In the genomic region with DNA sequence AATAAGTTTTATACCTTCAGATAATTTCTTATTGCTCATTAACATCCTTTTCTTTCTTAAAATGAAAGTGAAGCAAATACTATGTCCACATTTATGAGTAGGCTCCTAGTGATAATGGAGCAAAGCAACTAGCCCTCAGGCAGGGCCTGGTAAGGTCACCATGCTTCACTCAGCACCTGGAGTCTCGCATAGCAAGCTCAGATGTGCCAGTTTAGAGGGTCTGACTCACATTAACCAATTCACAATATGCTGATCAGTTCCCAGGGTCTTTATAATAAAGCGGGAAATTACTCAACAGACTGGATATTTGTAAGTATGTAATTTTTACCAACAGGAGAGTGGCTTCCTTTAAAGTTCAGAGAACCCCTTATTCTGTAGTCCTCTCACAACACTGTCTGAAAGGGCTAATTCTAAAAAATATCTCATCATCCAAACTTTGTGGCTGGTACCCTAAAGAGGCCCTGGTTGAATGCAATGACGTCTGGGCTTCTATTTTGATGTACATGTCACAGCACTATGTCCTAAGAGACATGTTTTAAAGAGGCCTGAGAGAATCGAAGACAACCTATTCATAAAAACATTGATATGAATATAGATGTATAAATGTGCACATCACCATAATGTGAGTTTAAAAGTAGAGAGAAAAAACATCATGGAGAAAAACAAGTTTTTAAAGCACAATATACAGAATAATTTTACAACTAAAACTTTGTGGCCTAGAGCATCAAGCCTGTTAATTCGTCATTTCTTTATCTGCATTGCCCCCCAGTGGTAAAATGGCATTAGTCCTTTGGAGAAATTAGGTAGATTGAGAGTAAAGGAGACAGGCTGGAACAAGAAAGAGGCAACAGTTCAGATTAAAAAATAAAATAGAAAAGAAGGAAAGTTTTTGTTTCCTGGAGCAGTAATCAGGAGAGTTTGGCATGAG, we compare ENCODE assay signal across 9 cellular contexts. TPM values are rescaled to one million over a fixed set of nuclear protein-coding genes. Genes with fewer than 3 reads are reported as not detected.
DNase-seq lines count a peak whose midpoint lies in the region; ATAC-seq and TF ChIP-seq lines count a peak whose summit lies in the region.
"Had no signal": no experiment of that assay in that cellular context is flagged by ENCODE, and none has a peak within 500 bp of the region (broad histone marks: within the 10 kb centered on the region; RNA-seq: fewer than 3 reads in every experiment).

No MANE protein-coding gene starts in this region.

- peaks cover 0 to 15% (median 0%) of the 10 kb centered on the region in 5 donors for H3K36me3 Mint-ChIP-seq in naive thymus-derived CD4-positive, alpha-beta T cell

- TF ChIP-seq CTCF in GM12874 (IDR thresholded peaks at IDR 0.05; ENCODE audit: insufficient read depth, low read depth, low read length) = peak; percentile 22; the same call in 1 of the 2 replicates
- TF ChIP-seq CTCF in RWPE1 (conservative IDR thresholded peaks at IDR 0.05; ENCODE audit: low read depth) = peak; percentile 45

- POLR2A ChIA-PET in RWPE1 (lab: Yijun Ruan, JAX; ENCODE audit: low non-redundant PET) = no interaction called here
- POLR2A ChIA-PET in naive thymus-derived CD4-positive, alpha-beta T cell (lab: Charles Lee) = no interaction called here

- peak overlapping the region in 5 of 10 donors; percentile 1 to 78 (median 11) for H3K4me3 Mint-ChIP-seq in naive thymus-derived CD4-positive, alpha-beta T cell

- H3K4me1 Mint-ChIP-seq in naive thymus-derived CD4-positive, alpha-beta T cell = peaks cover 13 to 49% (median 45%) of the 10 kb centered on the region in 7 donors

- H3K9me3 Mint-ChIP-seq in naive thymus-derived CD4-positive, alpha-beta T cell = peaks cover 0 to 7% (median 0%) of the 10 kb centered on the region in 11 donors

- peak overlapping the region; percentile 2 to 87 (median 42) for H3K27ac Mint-ChIP-seq in naive thymus-derived CD4-positive, alpha-beta T cell

- peaks cover 7 to 14% of the 10 kb centered on the region in 2 donors for H3K4me1 ChIP-seq in naive thymus-derived CD4-positive, alpha-beta T cell (ENCODE audit: control insufficient read depth in 2 of 2, insufficient read depth in 2 of 2, low read length in 2 of 2)
- H3K4me1 ChIP-seq: SJSA1 had no signal

- H3K36me3 ChIP-seq in naive thymus-derived CD4-positive, alpha-beta T cell (ENCODE audit: control insufficient read depth in 2 of 3, insufficient read depth in 3 of 3, low read length in 3 of 3) = no peaks in the 10 kb centered on the region
- H3K36me3 ChIP-seq: SJSA1 had no signal

- no peak overlapping the region for H3K27ac ChIP-seq in RWPE1
- no peak overlapping the region for H3K27ac ChIP-seq in naive thymus-derived CD4-positive, alpha-beta T cell (ENCODE audit: low read depth, low read length)
- H3K27ac ChIP-seq: SJSA1 had no signal

- no peak overlapping the region for H3K4me3 ChIP-seq in naive thymus-derived CD4-positive, alpha-beta T cell (ENCODE audit: low read length)
- H3K4me3 ChIP-seq: SJSA1 had no signal

- CTCF ChIA-PET in RWPE1 (lab: Yijun Ruan, JAX) = interaction anchor here (0.6 to 1.7 kb wide), 9 partner anchors 11 to 676 kb away, joined by 3 to 12 read pairs (median 4); a partner anchor contains a TSS
- CTCF ChIA-PET in naive thymus-derived CD4-positive, alpha-beta T cell (lab: Charles Lee) = interaction anchor here (2.8 kb wide), 1 partner anchor 676 kb away, joined by 18 read pairs; no protein-coding TSS in a partner anchor

- DNase-seq in AML-193 (lab: John Stamatoyannopoulos, UW) (peak; percentile 49 to 57), HPDE6-E6E7 (ENCODE audit: extremely low spot score) (peak; percentile 54), RWPE1 (ENCODE audit: low spot score) (peak; percentile 47), dermis microvascular lymphatic vessel endothelial cell (ENCODE audit: low read depth in 2 of 2) (peak; percentile 17 to 54)
- DNase-seq in naive thymus-derived CD4-positive, alpha-beta T cell = peak in 7 of 9 donors; percentile 46 to 71 (median 63)

- H3K27me3 ChIP-seq in naive thymus-derived CD4-positive, alpha-beta T cell (ENCODE audit: control insufficient read depth in 2 of 2, insufficient read depth in 2 of 2, low read length in 2 of 2) = no peaks in the 10 kb centered on the region
- H3K27me3 ChIP-seq: SJSA1 had no signal

- intact Hi-C loops in naive thymus-derived CD4-positive, alpha-beta T cell (cut with micrococcal nuclease) = loop anchor here (1.0 to 10.0 kb wide), 17 partner anchors 68 to 1686 kb away; a partner anchor contains a TSS

- no peak for ATAC-seq in naive thymus-derived CD4-positive, alpha-beta T cell
- no peak for ATAC-seq in HG03039 (IDR thresholded peaks at IDR 0.05; ENCODE audit: unreplicated experiment)
- no peak for ATAC-seq in HG03045 (IDR thresholded peaks at IDR 0.05; ENCODE audit: unreplicated experiment)

- H3K27me3 Mint-ChIP-seq in naive thymus-derived CD4-positive, alpha-beta T cell = peaks cover 0 to 6% (median 0%) of the 10 kb centered on the region in 5 donors

- no peaks in the 10 kb centered on the region for H3K9me3 ChIP-seq in naive thymus-derived CD4-positive, alpha-beta T cell (ENCODE audit: control insufficient read depth in 2 of 3, low read length in 3 of 3)
- H3K9me3 ChIP-seq: SJSA1 had no signal

RNA-seq across cellular contexts. Expression of a gene that starts 44.3 kb away (rescaled TPM):
- not detected in 2 replicates for total RNA-seq in dermis microvascular lymphatic vessel endothelial cell
- 1 to 10 TPM in 1 of 5 experiments, not detected in 4; 7.3 TPM for total RNA-seq in naive thymus-derived CD4-positive, alpha-beta T cell
- polyA plus RNA-seq in naive thymus-derived CD4-positive, alpha-beta T cell = not detected
- total RNA-seq: SJSA1 had no signal
